ENCODE assay signal across 17 cellular contexts in the genomic region with DNA sequence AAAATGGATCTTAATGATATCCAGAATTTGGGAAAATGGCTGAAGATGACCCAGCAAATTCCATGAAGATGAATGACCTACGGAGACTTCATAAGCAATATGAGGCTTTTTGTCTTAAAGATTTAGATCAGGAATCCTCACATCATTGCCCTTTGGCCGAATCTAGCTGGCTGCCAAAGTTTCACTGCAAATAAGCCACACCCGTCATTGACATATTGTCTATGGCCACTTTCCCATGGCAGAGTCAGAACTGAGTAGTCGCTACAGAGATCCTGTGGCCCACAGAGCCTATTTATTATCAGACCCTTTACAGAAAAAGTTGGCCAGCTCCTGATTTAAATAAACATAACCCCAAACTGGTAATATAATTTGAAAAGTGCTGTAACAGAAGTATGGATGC.
DNase-seq lines count a peak whose midpoint lies in the region; FAIRE-seq and TF ChIP-seq lines count a peak whose summit lies in the region.
"Had no signal": no experiment of that assay in that cellular context is flagged by ENCODE, and none has a peak within 500 bp of the region (broad histone marks: within the 10 kb centered on the region; RNA-seq: fewer than 3 reads in every experiment).

No MANE protein-coding gene starts in this region.

- H3K4me3 Mint-ChIP-seq in Calu3 (ENCODE audit: low read depth, unreplicated experiment), result no peak overlapping the region
- H3K4me3 Mint-ChIP-seq: CD14-positive monocyte; CD4-positive, alpha-beta memory T cell; H9 had no signal

- no peak for TF ChIP-seq CTCF in Calu3 (IDR thresholded peaks at IDR 0.05; ENCODE audit: unreplicated experiment)
- TF ChIP-seq CTCF in colonic mucosa (IDR thresholded peaks at IDR 0.05), result no peak

- H3K14ac ChIP-seq in mesenchymal stem cell (ENCODE audit: low read length in 2 of 2), result no peak overlapping the region

- no peak overlapping the region for H3K23ac ChIP-seq in mesenchymal stem cell (ENCODE audit: low read length in 2 of 2)

- no peak overlapping the region for H3K27ac ChIP-seq in colonic mucosa
- H3K27ac ChIP-seq in mesenchymal stem cell (ENCODE audit: low read length, poor library complexity, severe bottlenecking), result no peak overlapping the region
- no peak overlapping the region for H3K27ac ChIP-seq in small intestine (ENCODE audit: low read depth in 1 of 2, low read length in 1 of 2)
- H3K27ac ChIP-seq: BLaER1, HL-60 had no signal

- no peaks in the 10 kb centered on the region for H3K36me3 ChIP-seq in colonic mucosa
- H3K36me3 ChIP-seq in mesenchymal stem cell (ENCODE audit: control insufficient read depth in 1 of 2, insufficient read depth in 2 of 2, low read depth in 1 of 2, low read length in 2 of 2), result no peaks in the 10 kb centered on the region
- H3K36me3 ChIP-seq in small intestine (ENCODE audit: control insufficient read depth in 2 of 2, insufficient read depth in 2 of 2, low read length in 2 of 2), result no peaks in the 10 kb centered on the region
- H3K36me3 ChIP-seq: BLaER1 had no signal

- peaks cover 28% of the 10 kb centered on the region for H3K4me1 Mint-ChIP-seq in Calu3 (ENCODE audit: low read depth, unreplicated experiment)
- H3K4me1 Mint-ChIP-seq: CD14-positive monocyte; CD4-positive, alpha-beta memory T cell; H9 had no signal

- no peaks in the 10 kb centered on the region for H3K27me3 ChIP-seq in colonic mucosa
- H3K27me3 ChIP-seq in mesenchymal stem cell (ENCODE audit: control insufficient read depth in 1 of 2, insufficient read depth in 1 of 2, low read length in 2 of 2), result no peaks in the 10 kb centered on the region
- H3K27me3 ChIP-seq in small intestine (ENCODE audit: control insufficient read depth in 2 of 2, insufficient read depth in 2 of 2, low read length in 2 of 2), result no peaks in the 10 kb centered on the region
- H3K27me3 ChIP-seq: BLaER1 had no signal

- no peak overlapping the region for H2AFZ ChIP-seq in mesenchymal stem cell (ENCODE audit: low read depth, low read length)

- H2BK15ac ChIP-seq in mesenchymal stem cell (ENCODE audit: low read depth, poor library complexity, severe bottlenecking), result no peak overlapping the region

- H3K4ac ChIP-seq in mesenchymal stem cell (ENCODE audit: low read depth in 1 of 2, low read length in 2 of 2), result no peak overlapping the region

- H3K9ac ChIP-seq in colonic mucosa (ENCODE audit: low read depth in 2 of 2, low read length in 2 of 2), result no peak overlapping the region
- H3K9ac ChIP-seq in mesenchymal stem cell (ENCODE audit: low read length), result no peak overlapping the region
- H3K9ac ChIP-seq: BLaER1 had no signal

- H3K79me1 ChIP-seq in mesenchymal stem cell (replicated peaks; ENCODE audit: low read length, poor library complexity, severe bottlenecking), result no peaks in the 10 kb centered on the region

- H3K4me3 ChIP-seq in colonic mucosa, result no peak overlapping the region
- no peak overlapping the region for H3K4me3 ChIP-seq in mesenchymal stem cell (ENCODE audit: insufficient read depth in 1 of 2, low read depth in 1 of 2, low read length in 2 of 2)
- no peak overlapping the region for H3K4me3 ChIP-seq in small intestine (ENCODE audit: low read depth in 1 of 2, low read length in 2 of 2)
- H3K4me3 ChIP-seq: BLaER1 had no signal

- H2BK5ac ChIP-seq in mesenchymal stem cell (ENCODE audit: low read depth, low read length, poor library complexity, severe bottlenecking), result no peak overlapping the region

- no peak overlapping the region for H2BK12ac ChIP-seq in mesenchymal stem cell (ENCODE audit: low read length in 2 of 2)

- CTCF ChIA-PET in Calu3 (lab: Charles Lee), result no interaction called here

- intact Hi-C loops in Calu3 (cut with micrococcal nuclease; ENCODE audit: unreplicated experiment), result no loop called here
- intact Hi-C loops in colonic mucosa (cut with DNase I), result no loop called here

- no peak overlapping the region for H4K8ac ChIP-seq in mesenchymal stem cell (ENCODE audit: low read length)

- DNase-seq in Calu3 (peak; percentile 6), colonic mucosa (peak; percentile 78), mesenchymal stem cell (no peak), small intestine (peak; percentile 31), GM19239 (ENCODE audit: insufficient read length, low spot score) (no peak), NAMALWA (ENCODE audit: low spot score) (no peak), Kasumi-1 (lab: John Stamatoyannopoulos, UW) (no peak)
- no peak for DNase-seq in activated CD4-positive, CD25-positive, alpha-beta regulatory T cell treated with anti-CD3 and anti-CD28 coated beads, Interleukin-2, amount 50 U/mL, for 72 hours
- DNase-seq: 8988T; CD4-positive, alpha-beta memory T cell; DMS79 treated with DMSO at 0.1 percent for 48 hours; GF-D8; H9 had no signal

- no peak overlapping the region for H4K91ac ChIP-seq in mesenchymal stem cell (ENCODE audit: low read length)

- H3K4me1 ChIP-seq in colonic mucosa, result no peaks in the 10 kb centered on the region
- no peaks in the 10 kb centered on the region for H3K4me1 ChIP-seq in mesenchymal stem cell (ENCODE audit: control insufficient read depth, insufficient read depth, low read depth, low read length)
- H3K4me1 ChIP-seq in small intestine (ENCODE audit: control insufficient read depth in 2 of 2, insufficient read depth in 1 of 2, low read depth in 1 of 2, low read length in 1 of 2), result no peaks in the 10 kb centered on the region
- H3K4me1 ChIP-seq: BLaER1 had no signal

- no peaks in the 10 kb centered on the region for H3K9me3 Mint-ChIP-seq in Calu3 (ENCODE audit: low read depth, unreplicated experiment)
- H3K9me3 Mint-ChIP-seq: H9 had no signal

- H3K9me3 ChIP-seq in colonic mucosa (no peaks in the 10 kb centered on the region), mesenchymal stem cell (ENCODE audit: control insufficient read depth, low read length) (peaks cover 4% of the 10 kb centered on the region), small intestine (ENCODE audit: control insufficient read depth, low read depth) (no peaks in the 10 kb centered on the region)
- H3K9me3 ChIP-seq: BLaER1 had no signal

- WGBS in mesenchymal stem cell, result 91% methylated on average over 4 of the region's 4 CpGs
- WGBS in small intestine, 3 donors, result 13 to 44% (median 37%) methylated on average over 4 of the region's 4 CpGs

- FAIRE-seq in small intestine (lab: Jason Lieb, UNC) (no peak), GM19239 (lab: Jason Lieb, UNC) (no peak)
- FAIRE-seq: H1 had no signal

- no peaks in the 10 kb centered on the region for H3K36me3 Mint-ChIP-seq in Calu3 (ENCODE audit: insufficient read depth, unreplicated experiment)
- H3K36me3 Mint-ChIP-seq: CD14-positive monocyte; CD4-positive, alpha-beta memory T cell had no signal

- no TSS peak for BruUV-seq in Calu3 (replicated peaks; lab: Mats Ljungman, UMichigan)

- no peaks in the 10 kb centered on the region for H3K27me3 Mint-ChIP-seq in Calu3 (ENCODE audit: unreplicated experiment)
- H3K27me3 Mint-ChIP-seq: CD4-positive, alpha-beta memory T cell had no signal

- H3K27ac Mint-ChIP-seq in Calu3 (ENCODE audit: unreplicated experiment), result no peak overlapping the region
- H3K27ac Mint-ChIP-seq: CD14-positive monocyte; CD4-positive, alpha-beta memory T cell; H9 had no signal

- no peak overlapping the region for H3K18ac ChIP-seq in mesenchymal stem cell (ENCODE audit: low read depth in 1 of 2, low read length in 2 of 2)

- H2AK5ac ChIP-seq in mesenchymal stem cell (ENCODE audit: low read length, severe bottlenecking), result no peak overlapping the region

- H2BK120ac ChIP-seq in mesenchymal stem cell (ENCODE audit: low read depth, low read length), result no peak overlapping the region

- peak overlapping the region; percentile 29 for H3K4me2 ChIP-seq in mesenchymal stem cell (ENCODE audit: low read length, poor library complexity, severe bottlenecking)
- H3K4me2 ChIP-seq: BLaER1 had no signal

Comparison
In these comparisons a context has a peak if more than half of its experiments do, and no peak if none do; other contexts are left out.
1. DNase-seq: peak in Calu3 (single experiment), colonic mucosa (single experiment) and small intestine (single experiment); none in mesenchymal stem cell (single experiment), GM19239 (single experiment), activated CD4-positive, CD25-positive, alpha-beta regulatory T cell treated with anti-CD3 and anti-CD28 coated beads, Interleukin-2, amount 50 U/mL, for 72 hours (single experiment), NAMALWA (single experiment) and Kasumi-1 (0 of 2).